18 cellular contexts compared by ENCODE assay signal in genomic region chr13:87398047-87398446, GRCh38.
DNase-seq lines count a peak whose midpoint lies in the region; ATAC-seq and TF ChIP-seq lines count a peak whose summit lies in the region.
"Had no signal": no experiment of that assay in that cellular context is flagged by ENCODE, and none has a peak within 500 bp of the region (broad histone marks: within the 10 kb centered on the region; RNA-seq: fewer than 3 reads in every experiment).

No MANE protein-coding gene starts in this region.

- no peaks in the 10 kb centered on the region for H3F3A ChIP-seq in neural progenitor cell (ENCODE audit: low read depth)

- intact Hi-C loops in left ventricle myocardium inferior (cut with micrococcal nuclease) = no loop called here

- DNase-seq in Karpas-422 (no peak), SK-MEL-5 (ENCODE audit: low read depth, low spot score) (peak; percentile 6), endodermal cell (no peak), neural progenitor cell (ENCODE audit: low spot score) (no peak), COLO829 (ENCODE audit: low spot score) (no peak), nephron progenitor cell (no peak), left ventricle myocardium inferior (no peak)
- DNase-seq: BE2C; CD8-positive, alpha-beta T cell; DMS53; GF-D8; GM23248; HCEC 1CT; HFFc6 had no signal

- in situ Hi-C loops in SK-MEL-5 (cut with HindIII; ENCODE audit: low pct_unique_long_range_greater_than_20kb, low sequenced_read_pairs) = no loop called here

- H2AFZ ChIP-seq in Karpas-422 (ENCODE audit: low read length) = peak overlapping the region; percentile 66; the same call in 1 of the 2 replicates
- H2AFZ ChIP-seq in neural progenitor cell (replicated peaks) = no peak overlapping the region
- H2AFZ ChIP-seq: GM23248 had no signal

- H3K79me2 ChIP-seq in Karpas-422 (ENCODE audit: low read length) = no peaks in the 10 kb centered on the region
- no peaks in the 10 kb centered on the region for H3K79me2 ChIP-seq in neural progenitor cell (ENCODE audit: low read depth)

- H3K4me2 ChIP-seq in Karpas-422 (ENCODE audit: low read depth, low read length, poor library complexity, severe bottlenecking) (no peak overlapping the region), neural progenitor cell (no peak overlapping the region)
- H3K4me2 ChIP-seq: A549 had no signal

- no peak overlapping the region for H3K4me3 ChIP-seq in Karpas-422 (ENCODE audit: low read length)
- H3K4me3 ChIP-seq in endodermal cell (ENCODE audit: low read length) = no peak overlapping the region
- no peak overlapping the region for H3K4me3 ChIP-seq in neural progenitor cell
- no peak overlapping the region for H3K4me3 ChIP-seq in left ventricle myocardium inferior
- H3K4me3 ChIP-seq: A549, GM23248 had no signal

- H3K9me3 Mint-ChIP-seq in endodermal cell = no peaks in the 10 kb centered on the region
- no peaks in the 10 kb centered on the region for H3K9me3 Mint-ChIP-seq in neural progenitor cell
- no peaks in the 10 kb centered on the region for H3K9me3 Mint-ChIP-seq in nephron progenitor cell

- ATAC-seq in HG03571 (IDR thresholded peaks at IDR 0.05; ENCODE audit: unreplicated experiment) = no peak
- ATAC-seq: A549; CD8-positive, alpha-beta T cell; HepG2 had no signal

- H3K27me3 ChIP-seq in Karpas-422 (ENCODE audit: low read length) (no peaks in the 10 kb centered on the region), endodermal cell (ENCODE audit: control insufficient read depth, insufficient read depth, low read length, poor library complexity, severe bottlenecking) (no peaks in the 10 kb centered on the region), neural progenitor cell (no peaks in the 10 kb centered on the region), left ventricle myocardium inferior (ENCODE audit: low read depth) (no peaks in the 10 kb centered on the region)
- H3K27me3 ChIP-seq: BE2C had no signal

- H3K4me3 Mint-ChIP-seq in endodermal cell = no peak overlapping the region
- no peak overlapping the region for H3K4me3 Mint-ChIP-seq in neural progenitor cell
- H3K4me3 Mint-ChIP-seq in nephron progenitor cell = no peak overlapping the region
- H3K4me3 Mint-ChIP-seq: CD8-positive, alpha-beta T cell; HFFc6 had no signal

- H3K36me3 Mint-ChIP-seq in endodermal cell (ENCODE audit: low read depth) (no peaks in the 10 kb centered on the region), neural progenitor cell (no peaks in the 10 kb centered on the region), nephron progenitor cell (ENCODE audit: low read depth) (no peaks in the 10 kb centered on the region)
- H3K36me3 Mint-ChIP-seq: CD8-positive, alpha-beta T cell had no signal

- TF ChIP-seq CTCF in endodermal cell (conservative IDR thresholded peaks at IDR 0.05) = peak; percentile 54
- TF ChIP-seq CTCF in neural progenitor cell (IDR thresholded peaks at IDR 0.05) = peak; percentile 33
- no peak for TF ChIP-seq CTCF in nephron progenitor cell (IDR thresholded peaks at IDR 0.05)
- no peak for TF ChIP-seq CTCF in left ventricle myocardium inferior (IDR thresholded peaks at IDR 0.05; ENCODE audit: borderline replicate concordance)

- no peaks in the 10 kb centered on the region for H3K27me3 Mint-ChIP-seq in endodermal cell (ENCODE audit: insufficient read depth)
- H3K27me3 Mint-ChIP-seq in neural progenitor cell (ENCODE audit: insufficient read depth, low read depth) = no peaks in the 10 kb centered on the region
- H3K27me3 Mint-ChIP-seq in nephron progenitor cell (ENCODE audit: low read depth, poor library complexity) = no peaks in the 10 kb centered on the region

- H3K36me3 ChIP-seq in Karpas-422 (ENCODE audit: insufficient read depth, low read length) (no peaks in the 10 kb centered on the region), endodermal cell (ENCODE audit: control insufficient read depth, insufficient read depth, low read length) (no peaks in the 10 kb centered on the region), neural progenitor cell (no peaks in the 10 kb centered on the region), left ventricle myocardium inferior (no peaks in the 10 kb centered on the region)
- H3K36me3 ChIP-seq: BE2C had no signal

- H3K27ac ChIP-seq in Karpas-422 (ENCODE audit: low read length) (no peak overlapping the region), endodermal cell (ENCODE audit: low read depth, low read length) (no peak overlapping the region), neural progenitor cell (no peak overlapping the region), left ventricle myocardium inferior (replicated peaks) (no peak overlapping the region)
- H3K27ac ChIP-seq: A549, C4-2B, GM23248 had no signal

- no peak overlapping the region for H3K9ac ChIP-seq in Karpas-422 (ENCODE audit: low read length)
- no peak overlapping the region for H3K9ac ChIP-seq in endodermal cell (ENCODE audit: extremely low read depth, low read length, poor library complexity, severe bottlenecking)
- no peak overlapping the region for H3K9ac ChIP-seq in neural progenitor cell
- H3K9ac ChIP-seq: GM23248 had no signal

- H4K20me1 ChIP-seq in Karpas-422 (ENCODE audit: insufficient read depth, low read depth, low read length) = no peaks in the 10 kb centered on the region
- no peaks in the 10 kb centered on the region for H4K20me1 ChIP-seq in neural progenitor cell (ENCODE audit: low read depth)

- H3K27ac Mint-ChIP-seq in endodermal cell = no peak overlapping the region
- no peak overlapping the region for H3K27ac Mint-ChIP-seq in neural progenitor cell
- H3K27ac Mint-ChIP-seq in nephron progenitor cell = no peak overlapping the region
- H3K27ac Mint-ChIP-seq: CD8-positive, alpha-beta T cell; HFFc6 had no signal

- H3K9me2 ChIP-seq in Karpas-422 (replicated peaks; ENCODE audit: insufficient read depth, low read length) = no peaks in the 10 kb centered on the region

- 71 to 88% methylated on average over 1 to 3 of the region's 3 CpGs for WGBS in endodermal cell (ENCODE audit: insufficient coverage in 1 of 2, insufficient read length in 1 of 2), 2 experiments

- H3K9me3 ChIP-seq in Karpas-422 (ENCODE audit: low read length) (no peaks in the 10 kb centered on the region), endodermal cell (ENCODE audit: control insufficient read depth, low read length) (no peaks in the 10 kb centered on the region), neural progenitor cell (ENCODE audit: low read depth) (no peaks in the 10 kb centered on the region), left ventricle myocardium inferior (replicated peaks) (no peaks in the 10 kb centered on the region)
- H3K9me3 ChIP-seq: A549, BE2C had no signal

- H3K4me1 Mint-ChIP-seq in endodermal cell = no peaks in the 10 kb centered on the region
- no peaks in the 10 kb centered on the region for H3K4me1 Mint-ChIP-seq in neural progenitor cell
- H3K4me1 Mint-ChIP-seq in nephron progenitor cell = no peaks in the 10 kb centered on the region

- H3K4me1 ChIP-seq in Karpas-422 (ENCODE audit: low read length) (no peaks in the 10 kb centered on the region), endodermal cell (ENCODE audit: control insufficient read depth, insufficient read depth, low read length) (no peaks in the 10 kb centered on the region), neural progenitor cell (no peaks in the 10 kb centered on the region), left ventricle myocardium inferior (no peaks in the 10 kb centered on the region)
- H3K4me1 ChIP-seq: A549, BE2C had no signal

Comparison
In these comparisons a context has a peak if more than half of its experiments do, and no peak if none do; other contexts are left out.
1. CTCF ChIP-seq: peak in endodermal cell (single experiment) and neural progenitor cell (single experiment); none in nephron progenitor cell (single experiment) and left ventricle myocardium inferior (single experiment).